ENCODE assay signal across 12 cellular contexts in genomic region chr7:100570954-100571828, GRCh38. TPM values are rescaled to one million over a fixed set of nuclear protein-coding genes. Genes with fewer than 3 reads are reported as not detected.
DNase-seq lines count a peak whose midpoint lies in the region; ATAC-seq and TF ChIP-seq lines count a peak whose summit lies in the region.
"Had no signal": no experiment of that assay in that cellular context is flagged by ENCODE, and none has a peak within 500 bp of the region (broad histone marks: within the 10 kb centered on the region; RNA-seq: fewer than 3 reads in every experiment).

No MANE protein-coding gene starts in this region.

- DNase-seq in Daoy (ENCODE audit: low read depth) (peak; percentile 64), HT-29 (ENCODE audit: low spot score) (peak; percentile 58), NCI-H146 (lab: John Stamatoyannopoulos, UW) (no peak)
- DNase-seq in central memory CD8-positive, alpha-beta T cell (ENCODE audit: low spot score in 2 of 2): no peak
- no peak for DNase-seq in activated CD8-positive, alpha-beta memory T cell treated with anti-CD3 and anti-CD28 coated beads, Interleukin-2, amount 50 U/mL, for 48 hours
- DNase-seq in stimulated activated naive CD4-positive, alpha-beta T cell treated with Interleukin-2 at 50 U/mL for 16 hours (lab: John Stamatoyannopoulos, UW): no peak
- DNase-seq: DMS153, hippocampal formation, midbrain had no signal

- TF ChIP-seq CTCF in nephron (IDR thresholded peaks at IDR 0.05; ENCODE audit: unreplicated experiment in 3 of 3): no peak

- H3K27ac Mint-ChIP-seq in central memory CD8-positive, alpha-beta T cell (ENCODE audit: low read depth): no peak overlapping the region
- H3K27ac Mint-ChIP-seq in nephron: peak overlapping the region; percentile 51 to 80 (median 56)

- H3K36me3 Mint-ChIP-seq in central memory CD8-positive, alpha-beta T cell (ENCODE audit: insufficient read depth): peaks cover 26% of the 10 kb centered on the region
- H3K36me3 Mint-ChIP-seq in nephron (ENCODE audit: low read depth): peaks cover 7% of the 10 kb centered on the region

- peak overlapping the region; percentile 33 for H3K4me3 Mint-ChIP-seq in central memory CD8-positive, alpha-beta T cell
- peak overlapping the region in 1 of 3 experiments; percentile 27 for H3K4me3 Mint-ChIP-seq in nephron

- no peaks in the 10 kb centered on the region for H3K9me3 Mint-ChIP-seq in central memory CD8-positive, alpha-beta T cell
- H3K9me3 Mint-ChIP-seq in nephron: no peaks in the 10 kb centered on the region

- H3K27me3 Mint-ChIP-seq in central memory CD8-positive, alpha-beta T cell: no peaks in the 10 kb centered on the region
- H3K27me3 Mint-ChIP-seq in nephron (ENCODE audit: low read depth): peaks cover 28% of the 10 kb centered on the region

- H3K4me1 Mint-ChIP-seq in central memory CD8-positive, alpha-beta T cell: peaks cover 31% of the 10 kb centered on the region
- peaks cover 25% of the 10 kb centered on the region for H3K4me1 Mint-ChIP-seq in nephron

- no peak for ATAC-seq in central memory CD8-positive, alpha-beta T cell (replicated peaks; ENCODE audit: extremely low read depth, poor library complexity, severe bottlenecking)
- no peak for ATAC-seq in GM21515 (IDR thresholded peaks at IDR 0.05; ENCODE audit: unreplicated experiment)

RNA-seq across cellular contexts. Expression of gene SAP25, which starts 2.5 kb away (rescaled TPM):
- 0.80 and 5.3 TPM in 2 replicates for total RNA-seq in Daoy (2014; rRNA removed; shearing (Covaris generic))
- total RNA-seq in HT-29 (2014; rRNA removed; shearing (Covaris generic)): 0.63 and 1.5 TPM in 2 replicates

RNA-seq across cellular contexts. Expression of gene LRCH4, which starts 14.7 kb away (rescaled TPM):
- total RNA-seq in Daoy (2014; rRNA removed; shearing (Covaris generic)): 32.2 and 41.0 TPM in 2 replicates
- 58.1 and 72.9 TPM in 2 replicates for total RNA-seq in HT-29 (2014; rRNA removed; shearing (Covaris generic))

RNA-seq across cellular contexts. Expression of gene FBXO24, which starts 14.9 kb away (rescaled TPM):
- total RNA-seq in Daoy (2014; rRNA removed; shearing (Covaris generic)): 0.17 TPM in 1 of 2 replicates, not detected in the other
- total RNA-seq in HT-29 (2014; rRNA removed; shearing (Covaris generic)): 0.29 and 0.36 TPM in 2 replicates
- total RNA-seq: ascending aorta had no signal

RNA-seq across cellular contexts. Expression of gene PCOLCE, which starts 31.0 kb away (rescaled TPM):
- 21.3 and 32.9 TPM in 2 replicates for total RNA-seq in Daoy (2014; rRNA removed; shearing (Covaris generic))
- 4.7 and 5.2 TPM in 2 replicates for total RNA-seq in HT-29 (2014; rRNA removed; shearing (Covaris generic))

RNA-seq across cellular contexts. Expression of gene AGFG2, which starts 32.2 kb away (rescaled TPM):
- 16.9 and 19.1 TPM in 2 replicates for total RNA-seq in Daoy (2014; rRNA removed; shearing (Covaris generic))
- total RNA-seq in HT-29 (2014; rRNA removed; shearing (Covaris generic)): 29.8 and 30.4 TPM in 2 replicates

Comparison
In these comparisons a context has a peak if more than half of its experiments do, and no peak if none do; other contexts are left out.
1. DNase-seq: peak in Daoy (single experiment) and HT-29 (single experiment); none in central memory CD8-positive, alpha-beta T cell (0 of 2), activated CD8-positive, alpha-beta memory T cell treated with anti-CD3 and anti-CD28 coated beads, Interleukin-2, amount 50 U/mL, for 48 hours (single experiment), stimulated activated naive CD4-positive, alpha-beta T cell treated with Interleukin-2 at 50 U/mL for 16 hours (single experiment) and NCI-H146 (single experiment).